ENCODE assay signal across 12 cellular contexts in genomic region chr15:69668049-69668705, GRCh38.
A peak's percentile ranks its signal among the peaks of the same experiment; 100 is the strongest.
DNase-seq lines count a peak whose midpoint lies in the region; ATAC-seq and TF ChIP-seq lines count a peak whose summit lies in the region.
"Had no signal": no experiment of that assay in that cellular context is flagged by ENCODE, and none has a peak within 500 bp of the region (broad histone marks: within the 10 kb centered on the region; RNA-seq: fewer than 3 reads in every experiment).

No MANE protein-coding gene starts in this region.

- BruUV-seq in A673 (replicated peaks; lab: Mats Ljungman, UMichigan) = no TSS peak

- H3K4me3 ChIP-seq in Loucy (ENCODE audit: low read length, poor library complexity, severe bottlenecking) (peak overlapping the region; percentile 58), A673 (ENCODE audit: low read depth, low read length, poor library complexity, severe bottlenecking) (no peak overlapping the region)
- H3K4me3 ChIP-seq: lung, uterus had no signal

- H3K4me1 Mint-ChIP-seq in activated B cell treated with CpG ODN at 0.5 μM for 24 hours = peaks cover 55% of the 10 kb centered on the region

- H3K79me2 ChIP-seq in Loucy (ENCODE audit: insufficient read depth, low read length) = no peaks in the 10 kb centered on the region

- 0 out of 2 replicates have a peak, but pooled peaks cover 6% of the 10 kb centered on the region for H3F3A ChIP-seq in Loucy (ENCODE audit: low read depth)

- peaks cover 2% of the 10 kb centered on the region for H3K27me3 Mint-ChIP-seq in activated B cell treated with CpG ODN at 0.5 μM for 24 hours

- peak overlapping the region; percentile 78 for H3K4me2 ChIP-seq in Loucy (ENCODE audit: low read depth, low read length, poor library complexity, severe bottlenecking)

- peaks cover 62% of the 10 kb centered on the region for H3K4me1 ChIP-seq in Loucy (ENCODE audit: insufficient read depth, low read length, poor library complexity, severe bottlenecking)
- no peaks in the 10 kb centered on the region for H3K4me1 ChIP-seq in A673 (ENCODE audit: insufficient read depth, low read length, poor library complexity, severe bottlenecking)

- H3K9me2 ChIP-seq in Loucy (replicated peaks; ENCODE audit: low read depth, low read length) = no peaks in the 10 kb centered on the region

- H3K4me3 Mint-ChIP-seq in activated B cell treated with CpG ODN at 0.5 μM for 24 hours = no peak overlapping the region
- H3K4me3 Mint-ChIP-seq: activated naive CD4-positive, alpha-beta T cell treated with anti-CD3 and anti-CD28 coated beads for 36 hours had no signal

- CTCF ChIA-PET in activated B cell treated with CpG ODN at 0.5 μM for 24 hours (lab: Charles Lee) = interaction anchor here (1.0 kb wide), 1 partner anchor 58 kb away, joined by 4 read pairs; no protein-coding TSS in a partner anchor
- CTCF ChIA-PET in A673 (lab: Charles Lee) = no interaction called here

- intact Hi-C loops in activated B cell treated with CpG ODN at 0.5 μM for 24 hours (cut with micrococcal nuclease) (loop anchor here (5.0 kb wide), 3 partner anchors 49 to 309 kb away; no protein-coding TSS in a partner anchor), posterior vena cava (cut with DNase I) (no loop called here), A673 (cut with micrococcal nuclease; ENCODE audit: unreplicated experiment) (no loop called here), left colon (cut with DNase I, micrococcal nuclease) (no loop called here)

- H3K36me3 Mint-ChIP-seq in activated B cell treated with CpG ODN at 0.5 μM for 24 hours (ENCODE audit: low read depth) = no peaks in the 10 kb centered on the region

- peak overlapping the region; percentile 64 for H3K9ac ChIP-seq in Loucy (ENCODE audit: low read depth, low read length, poor library complexity, severe bottlenecking)

- no peaks in the 10 kb centered on the region for H4K20me1 ChIP-seq in Loucy (ENCODE audit: insufficient read depth, low read length, poor library complexity, severe bottlenecking)

- H3K36me3 ChIP-seq in Loucy (ENCODE audit: insufficient read depth, low read length) = no peaks in the 10 kb centered on the region
- H3K36me3 ChIP-seq in A673 (ENCODE audit: insufficient read depth, low read length, poor library complexity, severe bottlenecking) = no peaks in the 10 kb centered on the region
- H3K36me3 ChIP-seq: uterus had no signal

- no peak overlapping the region for H2AFZ ChIP-seq in Loucy (ENCODE audit: low read length)

- POLR2A ChIA-PET in activated B cell treated with CpG ODN at 0.5 μM for 24 hours (lab: Charles Lee) = interaction anchor here (1.4 to 2.2 kb wide), 2 partner anchors 9 to 430 kb away, joined by 5 to 9 read pairs; partner anchors contain the start of gene TLE3
- POLR2A ChIA-PET in A673 (lab: Charles Lee; ENCODE audit: low non-redundant PET) = no interaction called here

- H3K27ac ChIP-seq in A673 (ENCODE audit: low read depth, low read length, poor library complexity, severe bottlenecking) = no peak overlapping the region
- H3K27ac ChIP-seq: uterus had no signal

- no peaks in the 10 kb centered on the region for H3K9me3 Mint-ChIP-seq in activated B cell treated with CpG ODN at 0.5 μM for 24 hours
- H3K9me3 Mint-ChIP-seq: activated naive CD4-positive, alpha-beta T cell treated with anti-CD3 and anti-CD28 coated beads for 36 hours had no signal

- TF ChIP-seq CTCF in Loucy (conservative IDR thresholded peaks at IDR 0.05; ENCODE audit: low read length) (no peak), activated B cell treated with CpG ODN at 0.5 μM for 24 hours (IDR thresholded peaks at IDR 0.05) (no peak), A673 (conservative IDR thresholded peaks at IDR 0.05; ENCODE audit: low read depth, low read length) (no peak)

- ATAC-seq in activated B cell treated with CpG ODN at 0.5 μM for 24 hours (ENCODE audit: low read depth) (peak; percentile 30), HG03139 (IDR thresholded peaks at IDR 0.05; ENCODE audit: unreplicated experiment) (no peak), left colon (no peak)

- H3K27ac Mint-ChIP-seq in activated B cell treated with CpG ODN at 0.5 μM for 24 hours = no peak overlapping the region
- H3K27ac Mint-ChIP-seq: activated naive CD4-positive, alpha-beta T cell treated with anti-CD3 and anti-CD28 coated beads for 36 hours had no signal

- DNase-seq in NCI-H510A treated with DMSO at 0.1 percent for 48 hours (lab: John Stamatoyannopoulos, UW) (peak; percentile 25), NCI-H510A (lab: John Stamatoyannopoulos, UW) (no peak), activated B cell treated with CpG ODN at 0.5 μM for 24 hours (no peak), posterior vena cava (ENCODE audit: low spot score) (peak; percentile 73), A673 (ENCODE audit: low spot score) (no peak), left colon (no peak)
- DNase-seq: activated naive CD4-positive, alpha-beta T cell treated with anti-CD3 and anti-CD28 coated beads for 36 hours; glutamatergic neuron; uterus had no signal

- no peaks in the 10 kb centered on the region for H3K27me3 ChIP-seq in Loucy (ENCODE audit: insufficient read depth, low read length, poor library complexity, severe bottlenecking)
- peaks cover 21% of the 10 kb centered on the region for H3K27me3 ChIP-seq in A673 (replicated peaks; ENCODE audit: insufficient read depth, low read depth, low read length, poor library complexity)
- H3K27me3 ChIP-seq: uterus had no signal

- H3K9me3 ChIP-seq in Loucy (ENCODE audit: insufficient read depth, low read depth, low read length) (no peaks in the 10 kb centered on the region), A673 (ENCODE audit: low read depth, low read length, poor library complexity, severe bottlenecking) (no peaks in the 10 kb centered on the region)
- H3K9me3 ChIP-seq: uterus had no signal

Comparison
In these comparisons a context has a peak if more than half of its experiments do, and no peak if none do; other contexts are left out.
1. DNase-seq: peak in NCI-H510A treated with DMSO at 0.1 percent for 48 hours (single experiment) and posterior vena cava (single experiment); none in NCI-H510A (single experiment), activated B cell treated with CpG ODN at 0.5 μM for 24 hours (single experiment), A673 (single experiment) and left colon (0 of 2).